8 cellular contexts compared by ENCODE assay signal in the genomic region with DNA sequence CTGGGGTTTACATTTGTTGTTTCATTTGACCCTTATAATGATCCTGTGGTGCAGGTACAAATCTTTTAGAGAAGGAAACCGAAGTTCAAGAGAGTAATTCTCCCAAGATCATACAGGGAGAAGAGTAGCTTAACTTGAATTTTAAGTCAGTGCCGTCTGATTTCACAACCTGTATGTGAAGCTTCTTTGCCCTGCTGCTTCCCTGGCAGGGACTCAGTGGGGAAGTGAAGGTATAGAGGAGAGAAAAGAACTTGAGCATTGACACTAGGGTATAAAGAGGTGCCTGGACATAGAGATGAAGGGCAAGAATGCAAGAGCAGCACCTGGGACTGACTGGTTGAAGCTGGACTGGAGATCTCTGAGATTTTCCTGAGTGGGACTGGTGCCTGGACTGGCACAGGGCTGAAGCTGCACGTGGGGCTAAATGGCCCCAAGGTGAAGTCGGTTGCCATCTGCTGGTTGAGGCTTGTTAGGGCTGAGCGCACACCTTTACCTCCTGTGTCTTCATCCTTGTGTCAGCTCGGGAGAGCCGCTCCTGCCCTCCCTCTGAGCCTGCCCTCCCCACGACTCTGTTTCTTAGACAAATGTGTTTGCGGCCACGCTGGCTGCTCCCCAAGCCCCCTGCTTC.
DNase-seq lines count a peak whose midpoint lies in the region; ATAC-seq and TF ChIP-seq lines count a peak whose summit lies in the region.

No MANE protein-coding gene starts in this region.

- no peak overlapping the region for H2AFZ ChIP-seq in OCI-LY3 (ENCODE audit: low read depth, low read length)

- H3K4me2 ChIP-seq in OCI-LY3 (ENCODE audit: low read length) = peak overlapping the region; percentile 98

- H3K27ac ChIP-seq in OCI-LY3 (ENCODE audit: low read length) = peak overlapping the region; percentile 100

- TF ChIP-seq CTCF in OCI-LY3 (IDR thresholded peaks at IDR 0.05; ENCODE audit: low read depth, low read length) = peak; percentile 69

- H3K4me1 ChIP-seq in OCI-LY3 (ENCODE audit: low read length) = peaks cover 82% of the 10 kb centered on the region

- H4K20me1 ChIP-seq in OCI-LY3 (ENCODE audit: insufficient read depth, low read length) = no peaks in the 10 kb centered on the region

- in situ Hi-C loops in ACHN (cut with HindIII; ENCODE audit: low pct_ligation_motif_present, low pct_unique_long_range_greater_than_20kb, low sequenced_read_pairs) = no loop called here

- DNase-seq in ACHN (peak; percentile 60), iPS DF 19.7 (ENCODE audit: low read depth, low spot score) (peak; percentile 35), inferior parietal cortex (ENCODE audit: extremely low spot score) (no peak)
- DNase-seq in activated naive CD4-positive, alpha-beta T cell treated with Interleukin-2 at 50 U/mL for 16 hours = peak; percentile 67
- peak; percentile 63 for DNase-seq in stimulated activated CD4-positive, alpha-beta T cell treated with anti-CD3 and anti-CD28 coated beads, Interleukin-4, amount 100 ng/mL, for 24 hours

- no peaks in the 10 kb centered on the region for H3K27me3 ChIP-seq in OCI-LY3 (ENCODE audit: low read depth, low read length)

- no peaks in the 10 kb centered on the region for H3K9me3 ChIP-seq in OCI-LY3 (ENCODE audit: insufficient read depth, low read length)

- H3K79me2 ChIP-seq in OCI-LY3 (ENCODE audit: low read length) = peaks cover 75% of the 10 kb centered on the region

- H3K4me3 ChIP-seq in OCI-LY3 (ENCODE audit: low read length) = peak overlapping the region; percentile 75

- ATAC-seq in GM18861 (IDR thresholded peaks at IDR 0.05; ENCODE audit: unreplicated experiment) = peak; percentile 56
- peak; percentile 64 for ATAC-seq in HG03064 (IDR thresholded peaks at IDR 0.05; ENCODE audit: low read depth, unreplicated experiment)

- H3K36me3 ChIP-seq in OCI-LY3 (replicated peaks; ENCODE audit: low read depth, low read length) = peaks cover 1% of the 10 kb centered on the region

- H3K9ac ChIP-seq in OCI-LY3 (ENCODE audit: low read length) = peak overlapping the region; percentile 98
